ENCODE assay signal across 27 cellular contexts in the genomic region with DNA sequence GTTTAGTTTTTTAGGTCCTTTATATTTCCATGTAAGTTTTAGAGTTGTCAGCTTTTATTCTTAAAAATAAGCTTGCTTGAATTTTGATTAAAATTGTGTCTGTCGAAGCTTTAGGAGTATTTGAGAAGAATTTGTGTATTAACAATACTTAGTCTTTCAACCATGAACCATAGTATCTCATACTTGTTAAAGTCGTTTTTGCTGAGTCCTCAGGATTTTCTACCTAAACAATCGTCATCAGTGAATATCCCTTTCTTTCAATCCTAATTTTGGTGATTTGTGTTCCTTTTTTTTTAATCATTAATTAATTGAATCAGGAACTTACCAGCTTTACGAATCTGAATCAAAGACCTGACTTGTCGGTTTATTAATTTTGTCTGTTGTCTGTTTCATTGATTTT.
"Had no signal": no experiment of that assay in that cellular context is flagged by ENCODE, and none has a peak within 500 bp of the region (broad histone marks: within the 10 kb centered on the region; RNA-seq: fewer than 3 reads in every experiment).

No MANE protein-coding gene starts in this region.

- H3K27ac ChIP-seq: brain microvascular endothelial cell, VCaP had no signal

- H3K9me3 Mint-ChIP-seq: activated T-cell treated with anti-CD3 and anti-CD28 coated beads, Interleukin-2, amount 50 U/mL, for 4 hours; T-cell had no signal

- H3K4me3 Mint-ChIP-seq: activated CD8-positive, alpha-beta T cell treated with anti-CD3 and anti-CD28 coated beads, Interleukin-2, amount 10 ng/mL, durations not matched to agents 7 days and 5 days; activated naive CD8-positive, alpha-beta T cell treated with anti-CD3 and anti-CD28 coated beads for 36 hours; activated T-cell treated with anti-CD3 and anti-CD28 coated beads, Interleukin-2, amount 50 U/mL, for 4 hours; T-cell had no signal

- H3K27me3 ChIP-seq: brain microvascular endothelial cell had no signal

- DNase-seq: activated CD4-positive, alpha-beta T cell treated with anti-CD3 and anti-CD28 coated beads for 1 hour; activated CD4-positive, alpha-beta T cell treated with anti-CD3 and anti-CD28 coated beads for 48 hours; activated CD4-positive, CD25-positive, alpha-beta regulatory T cell; activated CD8-positive, alpha-beta T cell treated with anti-CD3 and anti-CD28 coated beads, Interleukin-2, amount 10 ng/mL, durations not matched to agents 7 days and 5 days; activated effector memory CD4-positive, alpha-beta T cell treated with anti-CD3 and anti-CD28 coated beads, Interleukin-2, amount 50 U/mL, for 16 hours; activated naive CD4-positive, alpha-beta T cell; activated naive CD4-positive, alpha-beta T cell treated with anti-CD3 and anti-CD28 coated beads, Interleukin-2, amount 50 U/mL, for 16 hours; activated naive CD8-positive, alpha-beta T cell treated with anti-CD3 and anti-CD28 coated beads for 36 hours; activated T-cell treated with anti-CD3 and anti-CD28 coated beads, Interleukin-2, amount 50 U/mL, for 4 hours; amniotic stem cell; aorta; brain microvascular endothelial cell; central memory CD4-positive, alpha-beta T cell; NCI-H1105; NCI-H1436; NCI-H1694; NCI-H1930; NCI-H2081 treated with DMSO at 0.1 percent for 48 hours; NCI-H345; NCI-H524 treated with DMSO at 0.1 percent for 48 hours; SHP77 treated with DMSO at 0.1 percent for 48 hours; T-cell; T-helper 2 cell; T-helper 9 cell had no signal

- H3K27ac Mint-ChIP-seq: activated CD8-positive, alpha-beta T cell treated with anti-CD3 and anti-CD28 coated beads, Interleukin-2, amount 10 ng/mL, durations not matched to agents 7 days and 5 days; T-cell had no signal

- H3K27me3 Mint-ChIP-seq: activated naive CD8-positive, alpha-beta T cell treated with anti-CD3 and anti-CD28 coated beads for 36 hours; T-cell had no signal

- ATAC-seq: activated CD8-positive, alpha-beta T cell treated with anti-CD3 and anti-CD28 coated beads, Interleukin-2, amount 10 ng/mL, durations not matched to agents 7 days and 5 days; activated T-cell treated with anti-CD3 and anti-CD28 coated beads, Interleukin-2, amount 50 U/mL, for 4 hours; Panc1; SK-N-SH treated with all-trans-retinoic acid at 6 μM for 48 hours; T-cell had no signal
